1 cellular context compared by ENCODE assay signal in the genomic region with DNA sequence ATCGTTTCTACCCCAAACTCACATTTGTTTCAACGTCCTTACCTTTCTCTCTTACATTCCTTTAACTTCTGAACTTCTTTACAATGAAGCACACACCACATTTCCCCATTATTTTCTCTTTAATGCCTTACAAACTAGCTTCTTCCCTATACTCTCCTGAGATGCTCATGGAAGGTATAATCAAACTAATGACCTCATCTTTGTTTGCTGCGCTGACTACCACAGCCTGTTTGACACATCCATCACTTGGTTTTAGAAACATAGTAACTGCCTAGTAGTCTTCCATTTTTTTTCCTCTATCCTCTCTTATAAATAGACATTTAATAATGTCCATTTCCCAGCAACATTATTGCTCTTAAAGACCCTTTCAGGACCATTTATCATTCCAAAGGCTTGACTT.
TF ChIP-seq lines count a peak whose summit lies in the region.

No MANE protein-coding gene starts in this region.

TF ChIP-seq in neural cell, 6 proteins besides CTCF, POLR2A, EP300 and RAD21 (continued from another document):
- TF ChIP-seq, protein P1, sequence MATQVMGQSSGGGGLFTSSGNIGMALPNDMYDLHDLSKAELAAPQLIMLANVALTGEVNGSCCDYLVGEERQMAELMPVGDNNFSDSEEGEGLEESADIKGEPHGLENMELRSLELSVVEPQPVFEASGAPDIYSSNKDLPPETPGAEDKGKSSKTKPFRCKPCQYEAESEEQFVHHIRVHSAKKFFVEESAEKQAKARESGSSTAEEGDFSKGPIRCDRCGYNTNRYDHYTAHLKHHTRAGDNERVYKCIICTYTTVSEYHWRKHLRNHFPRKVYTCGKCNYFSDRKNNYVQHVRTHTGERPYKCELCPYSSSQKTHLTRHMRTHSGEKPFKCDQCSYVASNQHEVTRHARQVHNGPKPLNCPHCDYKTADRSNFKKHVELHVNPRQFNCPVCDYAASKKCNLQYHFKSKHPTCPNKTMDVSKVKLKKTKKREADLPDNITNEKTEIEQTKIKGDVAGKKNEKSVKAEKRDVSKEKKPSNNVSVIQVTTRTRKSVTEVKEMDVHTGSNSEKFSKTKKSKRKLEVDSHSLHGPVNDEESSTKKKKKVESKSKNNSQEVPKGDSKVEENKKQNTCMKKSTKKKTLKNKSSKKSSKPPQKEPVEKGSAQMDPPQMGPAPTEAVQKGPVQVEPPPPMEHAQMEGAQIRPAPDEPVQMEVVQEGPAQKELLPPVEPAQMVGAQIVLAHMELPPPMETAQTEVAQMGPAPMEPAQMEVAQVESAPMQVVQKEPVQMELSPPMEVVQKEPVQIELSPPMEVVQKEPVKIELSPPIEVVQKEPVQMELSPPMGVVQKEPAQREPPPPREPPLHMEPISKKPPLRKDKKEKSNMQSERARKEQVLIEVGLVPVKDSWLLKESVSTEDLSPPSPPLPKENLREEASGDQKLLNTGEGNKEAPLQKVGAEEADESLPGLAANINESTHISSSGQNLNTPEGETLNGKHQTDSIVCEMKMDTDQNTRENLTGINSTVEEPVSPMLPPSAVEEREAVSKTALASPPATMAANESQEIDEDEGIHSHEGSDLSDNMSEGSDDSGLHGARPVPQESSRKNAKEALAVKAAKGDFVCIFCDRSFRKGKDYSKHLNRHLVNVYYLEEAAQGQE (IDR thresholded peaks at IDR 0.05; ENCODE audit: borderline replicate concordance): no peak
- TF ChIP-seq EZH2 (IDR thresholded peaks at IDR 0.05; ENCODE audit: borderline replicate concordance, insufficient read depth, low read length, poor library complexity, severe bottlenecking): no peak
